In the genomic region with DNA sequence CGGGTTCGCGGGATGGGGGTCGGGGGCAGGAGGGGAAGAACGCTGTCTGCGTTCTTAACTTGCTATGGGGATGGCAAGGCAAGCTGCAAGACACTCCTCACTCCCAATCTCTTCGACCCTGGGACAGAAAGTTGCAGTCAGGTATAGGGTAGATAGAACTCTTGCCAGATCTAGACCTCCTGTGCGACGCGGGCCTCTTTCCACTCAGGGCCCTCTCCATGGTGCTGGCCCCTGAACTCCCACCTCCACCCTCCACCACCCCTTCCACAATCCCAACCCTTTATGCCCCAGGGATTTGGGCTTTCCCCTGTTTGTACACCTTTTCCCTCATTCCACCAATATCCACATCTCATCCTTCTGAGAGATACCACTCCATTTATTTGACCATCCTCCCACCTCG, we compare ENCODE assay signal across 9 cellular contexts. TPM values are rescaled to one million over a fixed set of nuclear protein-coding genes. Genes with fewer than 3 reads are reported as not detected.
DNase-seq lines count a peak whose midpoint lies in the region; ATAC-seq and TF ChIP-seq lines count a peak whose summit lies in the region.
"Had no signal": no experiment of that assay in that cellular context is flagged by ENCODE, and none has a peak within 500 bp of the region (broad histone marks: within the 10 kb centered on the region; RNA-seq: fewer than 3 reads in every experiment).

No MANE protein-coding gene starts in this region.

- no peak for ATAC-seq in activated CD8-positive, alpha-beta memory T cell treated with anti-CD3 and anti-CD28 coated beads, Interleukin-2, amount 10 ng/mL, durations not matched to agents 7 days and 5 days
- ATAC-seq in activated naive CD8-positive, alpha-beta T cell treated with anti-CD3 and anti-CD28 coated beads, Interleukin-2, amount 50 U/mL, for 24 hours = no peak
- ATAC-seq in left lung (no peak), GM18511 (IDR thresholded peaks at IDR 0.05; ENCODE audit: unreplicated experiment) (no peak), GM21447 (IDR thresholded peaks at IDR 0.05; ENCODE audit: unreplicated experiment) (no peak)

- H3K9me3 ChIP-seq in left lung = no peaks in the 10 kb centered on the region

- no peak for TF ChIP-seq CTCF in left lung (IDR thresholded peaks at IDR 0.05)

- H3K4me3 Mint-ChIP-seq in activated CD8-positive, alpha-beta memory T cell treated with anti-CD3 and anti-CD28 coated beads, Interleukin-2, amount 10 ng/mL, durations not matched to agents 7 days and 5 days = peak overlapping the region; percentile 97
- H3K4me3 Mint-ChIP-seq in activated naive CD8-positive, alpha-beta T cell treated with anti-CD3 and anti-CD28 coated beads, Interleukin-2, amount 50 U/mL, for 24 hours = peak overlapping the region; percentile 95

- DNase-seq in activated CD8-positive, alpha-beta memory T cell treated with anti-CD3 and anti-CD28 coated beads, Interleukin-2, amount 10 ng/mL, durations not matched to agents 7 days and 5 days = no peak
- DNase-seq in activated CD8-positive, alpha-beta memory T cell treated with anti-CD3 and anti-CD28 coated beads for 24 hours = no peak
- DNase-seq in activated naive CD8-positive, alpha-beta T cell treated with anti-CD3 and anti-CD28 coated beads, Interleukin-2, amount 50 U/mL, for 24 hours = no peak
- DNase-seq in left lung (peak in 1 of 2 donors; percentile 27), NCI-H2196 (lab: John Stamatoyannopoulos, UW; ENCODE audit: unreplicated experiment) (no peak)
- DNase-seq: amniotic stem cell had no signal

- CTCF ChIA-PET in activated CD8-positive, alpha-beta memory T cell treated with anti-CD3 and anti-CD28 coated beads, Interleukin-2, amount 10 ng/mL, durations not matched to agents 7 days and 5 days (lab: Charles Lee) = interaction anchor here (1.2 to 3.4 kb wide), 2 partner anchors 35 to 107 kb away, joined by 3 to 11 read pairs; a partner anchor contains a TSS

- H3K36me3 Mint-ChIP-seq in activated CD8-positive, alpha-beta memory T cell treated with anti-CD3 and anti-CD28 coated beads, Interleukin-2, amount 10 ng/mL, durations not matched to agents 7 days and 5 days = peaks cover 7% of the 10 kb centered on the region
- H3K36me3 Mint-ChIP-seq in activated naive CD8-positive, alpha-beta T cell treated with anti-CD3 and anti-CD28 coated beads, Interleukin-2, amount 50 U/mL, for 24 hours (ENCODE audit: low read depth) = peaks cover 13% of the 10 kb centered on the region

- peak overlapping the region; percentile 64 to 65 for H3K4me3 ChIP-seq in left lung

- H3K4me1 Mint-ChIP-seq in activated CD8-positive, alpha-beta memory T cell treated with anti-CD3 and anti-CD28 coated beads, Interleukin-2, amount 10 ng/mL, durations not matched to agents 7 days and 5 days = peaks cover 42% of the 10 kb centered on the region
- peaks cover 46% of the 10 kb centered on the region for H3K4me1 Mint-ChIP-seq in activated naive CD8-positive, alpha-beta T cell treated with anti-CD3 and anti-CD28 coated beads, Interleukin-2, amount 50 U/mL, for 24 hours

- intact Hi-C loops in left lung (cut with DNase I) = no loop called here

- no peaks in the 10 kb centered on the region for H3K27me3 Mint-ChIP-seq in activated CD8-positive, alpha-beta memory T cell treated with anti-CD3 and anti-CD28 coated beads, Interleukin-2, amount 10 ng/mL, durations not matched to agents 7 days and 5 days
- no peaks in the 10 kb centered on the region for H3K27me3 Mint-ChIP-seq in activated naive CD8-positive, alpha-beta T cell treated with anti-CD3 and anti-CD28 coated beads, Interleukin-2, amount 50 U/mL, for 24 hours

- H3K4me1 ChIP-seq in left lung = peaks cover 14 to 37% of the 10 kb centered on the region in 2 donors

- H3K36me3 ChIP-seq in left lung = peaks cover 0 to 13% of the 10 kb centered on the region in 2 donors

- no peaks in the 10 kb centered on the region for H3K27me3 ChIP-seq in left lung

- H3K9me3 Mint-ChIP-seq in activated CD8-positive, alpha-beta memory T cell treated with anti-CD3 and anti-CD28 coated beads, Interleukin-2, amount 10 ng/mL, durations not matched to agents 7 days and 5 days (ENCODE audit: low read depth) = no peaks in the 10 kb centered on the region
- H3K9me3 Mint-ChIP-seq in activated naive CD8-positive, alpha-beta T cell treated with anti-CD3 and anti-CD28 coated beads, Interleukin-2, amount 50 U/mL, for 24 hours = no peaks in the 10 kb centered on the region

- H3K27ac ChIP-seq in left lung (peak overlapping the region in 1 of 2 donors; percentile 80), temporal lobe (ENCODE audit: low read depth, low read length) (peak overlapping the region; percentile 72)

- H3K27ac Mint-ChIP-seq in activated CD8-positive, alpha-beta memory T cell treated with anti-CD3 and anti-CD28 coated beads, Interleukin-2, amount 10 ng/mL, durations not matched to agents 7 days and 5 days = peak overlapping the region; percentile 75
- H3K27ac Mint-ChIP-seq in activated naive CD8-positive, alpha-beta T cell treated with anti-CD3 and anti-CD28 coated beads, Interleukin-2, amount 50 U/mL, for 24 hours = peak overlapping the region; percentile 88

RNA-seq across cellular contexts. Expression of a gene that starts 0.8 kb away (rescaled TPM):
- 10 to 100 TPM; 62.8 to 80.6 TPM for total RNA-seq in activated CD8-positive, alpha-beta memory T cell treated with anti-CD3 and anti-CD28 coated beads, Interleukin-2, amount 10 ng/mL, durations not matched to agents 7 days and 5 days
- total RNA-seq in left lung = 10 to 100 TPM; 32.6 to 33.8 TPM
- 14.0 TPM for total RNA-seq in temporal lobe

RNA-seq across cellular contexts. Expression of a gene that starts 3.2 kb away (rescaled TPM):
- 10 to 100 TPM; 28.2 to 34.2 TPM for total RNA-seq in activated CD8-positive, alpha-beta memory T cell treated with anti-CD3 and anti-CD28 coated beads, Interleukin-2, amount 10 ng/mL, durations not matched to agents 7 days and 5 days
- 10 to 100 TPM; 50.3 to 51.4 TPM for total RNA-seq in left lung
- 70.8 TPM for total RNA-seq in temporal lobe

RNA-seq across cellular contexts. Expression of a gene that starts 4.9 kb away (rescaled TPM):
- total RNA-seq in activated CD8-positive, alpha-beta memory T cell treated with anti-CD3 and anti-CD28 coated beads, Interleukin-2, amount 10 ng/mL, durations not matched to agents 7 days and 5 days = under 1 TPM; 0.87 to 0.96 TPM
- total RNA-seq in left lung (under 1 TPM in 1 of 2 donors, not detected in 1; 0.29 TPM), temporal lobe (0.25 TPM)

RNA-seq across cellular contexts. Expression of a gene that starts 33.2 kb away (rescaled TPM):
- 10 to 100 TPM; 66.9 to 68.3 TPM for total RNA-seq in activated CD8-positive, alpha-beta memory T cell treated with anti-CD3 and anti-CD28 coated beads, Interleukin-2, amount 10 ng/mL, durations not matched to agents 7 days and 5 days
- total RNA-seq in left lung (10 to 100 TPM; 33.3 to 39.3 TPM), temporal lobe (11.3 TPM)

RNA-seq across cellular contexts. Expression of a gene that starts 35.7 kb away (rescaled TPM):
- total RNA-seq in activated CD8-positive, alpha-beta memory T cell treated with anti-CD3 and anti-CD28 coated beads, Interleukin-2, amount 10 ng/mL, durations not matched to agents 7 days and 5 days = 100 to 1,000 TPM; 147 to 150 TPM
- total RNA-seq in left lung (10 to 100 TPM; 84.3 to 84.9 TPM), temporal lobe (84.3 TPM)
